ENCODE assay signal across 9 cellular contexts in the genomic region with DNA sequence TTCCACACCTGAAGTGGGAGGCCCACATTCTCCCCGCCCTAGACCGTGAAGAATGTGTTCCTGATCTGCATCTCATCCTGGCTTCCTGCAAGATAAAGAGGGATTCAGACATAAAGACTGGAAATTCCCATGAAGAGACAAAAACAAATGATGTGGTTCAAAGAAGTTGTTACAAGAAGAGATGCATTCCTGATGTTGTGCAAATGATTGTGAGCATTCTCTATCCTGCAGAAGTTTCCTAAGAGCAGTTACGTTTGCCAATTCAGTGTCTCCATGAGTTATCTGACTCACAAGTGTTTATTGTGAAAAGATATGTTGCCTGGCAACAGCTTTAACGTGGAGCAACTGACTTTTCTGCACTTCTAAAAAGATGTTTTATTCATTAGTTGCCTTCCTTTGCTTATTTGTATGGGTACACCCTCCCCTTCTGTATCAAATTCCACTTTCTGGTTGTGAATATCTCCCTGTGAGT.
A peak's percentile ranks its signal among the peaks of the same experiment; 100 is the strongest.
DNase-seq lines count a peak whose midpoint lies in the region; ATAC-seq lines count a peak whose summit lies in the region.
"Had no signal": no experiment of that assay in that cellular context is flagged by ENCODE, and none has a peak within 500 bp of the region (broad histone marks: within the 10 kb centered on the region; RNA-seq: fewer than 3 reads in every experiment).

No MANE protein-coding gene starts in this region.

- ATAC-seq in GM21619 (IDR thresholded peaks at IDR 0.05; ENCODE audit: unreplicated experiment) (no peak), HG02759 (IDR thresholded peaks at IDR 0.05; ENCODE audit: unreplicated experiment) (no peak)

- DNase-seq in H4 (ENCODE audit: low spot score) (peak; percentile 75), RPMI7951 (ENCODE audit: low read depth) (peak; percentile 37), fibroblast of peridontal ligament (ENCODE audit: extremely low read depth) (peak; percentile 100), pons (ENCODE audit: low spot score) (peak; percentile 1), activated gamma-delta T cell treated with Interleukin-2 at 50 U/mL for 16 hours (no peak), GDM1 (lab: John Stamatoyannopoulos, UW) (no peak)
- DNase-seq: NCI-H1092 had no signal

Comparison
In these comparisons a context has a peak if more than half of its experiments do, and no peak if none do; other contexts are left out.
1. DNase-seq: peak in H4 (single experiment), RPMI7951 (single experiment), fibroblast of peridontal ligament (single experiment) and pons (single experiment); none in activated gamma-delta T cell treated with Interleukin-2 at 50 U/mL for 16 hours (single experiment) and GDM1 (single experiment).